Comparison of ENCODE assay signal across 8 cellular contexts in the genomic region with DNA sequence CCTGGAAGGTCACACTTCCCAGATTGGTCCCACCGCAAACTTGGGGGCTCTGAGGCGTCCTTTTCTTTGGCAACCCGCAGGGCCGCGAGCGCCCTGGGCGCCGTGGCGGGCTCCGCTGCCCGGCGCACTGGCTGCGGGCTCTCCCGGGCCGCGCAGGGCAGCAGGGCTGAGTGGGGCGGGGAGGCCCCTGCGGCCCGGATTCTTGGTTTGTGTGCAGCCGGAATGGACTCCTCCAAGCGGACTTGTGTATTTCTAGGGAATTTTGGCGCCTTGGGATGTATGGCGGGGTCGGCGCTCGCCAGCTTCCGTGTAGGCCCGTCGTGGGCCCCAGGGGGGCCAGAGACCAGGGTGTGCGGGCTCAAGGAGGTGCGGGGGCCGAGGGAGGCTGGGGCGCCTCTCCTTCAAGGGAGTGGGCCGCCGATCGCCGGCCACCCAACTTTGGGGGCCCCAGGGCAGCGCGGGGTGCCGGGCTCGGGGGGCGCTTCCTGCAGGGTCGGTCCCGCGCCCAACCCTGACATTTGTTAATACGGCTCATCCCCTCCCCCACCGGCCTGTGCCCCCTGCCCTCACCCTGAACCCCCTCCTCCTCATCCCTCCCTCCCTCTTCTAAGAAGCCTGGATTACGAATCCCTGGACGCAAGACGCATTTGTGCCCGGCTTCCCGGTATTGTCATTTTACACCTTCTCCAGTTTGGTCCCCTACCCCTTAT. TPM values are rescaled to one million over a fixed set of nuclear protein-coding genes. Genes with fewer than 3 reads are reported as not detected.
DNase-seq lines count a peak whose midpoint lies in the region; ATAC-seq lines count a peak whose summit lies in the region.

No MANE protein-coding gene starts in this region.

- no peaks in the 10 kb centered on the region for H3K27me3 ChIP-seq in skeletal muscle satellite cell (ENCODE audit: control insufficient read depth, insufficient read depth, low read length)

- H3K27ac Mint-ChIP-seq in activated naive CD8-positive, alpha-beta T cell treated with anti-CD3 and anti-CD28 coated beads for 36 hours = no peak overlapping the region

- H3K9me3 Mint-ChIP-seq in activated naive CD8-positive, alpha-beta T cell treated with anti-CD3 and anti-CD28 coated beads for 36 hours = no peaks in the 10 kb centered on the region

- no peaks in the 10 kb centered on the region for H3K9me3 ChIP-seq in skeletal muscle satellite cell (replicated peaks; ENCODE audit: low read length)

- peaks cover 38% of the 10 kb centered on the region for H3K4me1 ChIP-seq in skeletal muscle satellite cell (ENCODE audit: control insufficient read depth, insufficient read depth, low read length)

- no peaks in the 10 kb centered on the region for H3K36me3 Mint-ChIP-seq in activated naive CD8-positive, alpha-beta T cell treated with anti-CD3 and anti-CD28 coated beads for 36 hours

- H3K36me3 ChIP-seq in skeletal muscle satellite cell (ENCODE audit: insufficient read depth, low read length) = no peaks in the 10 kb centered on the region

- H3K4me2 ChIP-seq in skeletal muscle satellite cell (ENCODE audit: low read length) = peak overlapping the region; percentile 94

- DNase-seq in NCI-H748 (lab: John Stamatoyannopoulos, UW; ENCODE audit: unreplicated experiment) (peak; percentile 16), NCI-H748 treated with DMSO at 0.1 percent for 48 hours (lab: John Stamatoyannopoulos, UW) (no peak), hepatic stellate cell (ENCODE audit: low spot score) (peak; percentile 35), NCI-H1105 (lab: John Stamatoyannopoulos, UW) (no peak)
- peak; percentile 12 for DNase-seq in activated naive CD8-positive, alpha-beta T cell treated with anti-CD3 and anti-CD28 coated beads for 36 hours

- H3K9ac ChIP-seq in skeletal muscle satellite cell (ENCODE audit: low read depth, low read length) = peak overlapping the region; percentile 98

- peak overlapping the region; percentile 94 for H3K4me3 ChIP-seq in skeletal muscle satellite cell (ENCODE audit: low read length)

- H3K4me1 Mint-ChIP-seq in activated naive CD8-positive, alpha-beta T cell treated with anti-CD3 and anti-CD28 coated beads for 36 hours = peaks cover 29% of the 10 kb centered on the region

- peak overlapping the region; percentile 92 for H3K4me3 Mint-ChIP-seq in activated naive CD8-positive, alpha-beta T cell treated with anti-CD3 and anti-CD28 coated beads for 36 hours

- ATAC-seq in GM19324 (IDR thresholded peaks at IDR 0.05; ENCODE audit: low FRiP score, unreplicated experiment) = no peak
- no peak for ATAC-seq in HG03175 (IDR thresholded peaks at IDR 0.05; ENCODE audit: unreplicated experiment)

- H3K27me3 Mint-ChIP-seq in activated naive CD8-positive, alpha-beta T cell treated with anti-CD3 and anti-CD28 coated beads for 36 hours = peaks cover 67% of the 10 kb centered on the region

RNA-seq across cellular contexts. Expression of gene TCF7L2, which starts 2.4 kb away (rescaled TPM):
- 1 to 10 TPM; 1.1 to 1.5 TPM for total RNA-seq in activated naive CD8-positive, alpha-beta T cell treated with anti-CD3 and anti-CD28 coated beads for 36 hours
- 3.9 and 4.8 TPM in 2 replicates for total RNA-seq in skeletal muscle satellite cell (2012; rRNA removed)

Comparison
In these comparisons a context has a peak if more than half of its experiments do, and no peak if none do; other contexts are left out.
1. DNase-seq: peak in NCI-H748 (single experiment), activated naive CD8-positive, alpha-beta T cell treated with anti-CD3 and anti-CD28 coated beads for 36 hours (single experiment) and hepatic stellate cell (single experiment); none in NCI-H748 treated with DMSO at 0.1 percent for 48 hours (single experiment) and NCI-H1105 (single experiment).